Comparison of ENCODE assay signal across 8 cellular contexts in the genomic region with DNA sequence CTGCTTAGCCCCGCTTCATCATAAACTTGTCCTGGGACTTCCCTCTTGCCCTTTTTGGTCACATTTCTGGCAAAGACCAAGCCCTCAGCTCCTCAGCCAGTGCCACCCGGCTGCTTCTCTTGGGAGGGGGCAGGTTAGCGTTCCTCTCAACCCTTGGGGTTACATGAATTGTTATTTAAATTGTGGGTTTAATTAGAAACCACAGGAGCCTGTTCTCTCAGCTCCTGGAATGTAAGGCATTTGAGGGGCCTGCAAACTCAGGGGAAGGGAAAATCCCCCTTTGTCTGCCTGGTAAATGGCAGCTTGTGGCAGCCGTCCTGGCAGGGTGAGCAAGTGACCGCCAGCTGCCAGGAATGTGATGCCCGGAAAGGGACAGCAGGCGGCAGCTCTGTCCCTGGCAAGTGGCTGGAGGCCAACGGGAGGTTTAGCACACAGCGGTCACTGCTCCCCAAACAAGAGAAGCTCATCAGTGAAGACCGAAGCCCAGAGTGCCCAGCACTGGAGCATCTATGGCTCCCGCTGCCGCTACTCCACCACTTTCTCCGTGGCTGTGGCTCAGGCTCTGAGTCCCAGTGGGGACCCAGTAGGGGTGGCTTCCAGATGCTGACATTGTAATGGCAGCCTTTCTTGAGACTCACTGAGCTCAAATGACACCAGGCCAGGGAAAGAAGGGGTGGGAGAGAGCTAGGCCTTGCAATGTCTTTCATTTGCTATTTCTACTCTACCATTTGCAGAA. TPM values are rescaled to one million over a fixed set of nuclear protein-coding genes. Genes with fewer than 3 reads are reported as not detected.
A peak's percentile ranks its signal among the peaks of the same experiment; 100 is the strongest.
DNase-seq lines count a peak whose midpoint lies in the region; FAIRE-seq and TF ChIP-seq lines count a peak whose summit lies in the region.

No MANE protein-coding gene starts in this region.

- peak; percentile 89 for FAIRE-seq in G401.6 (lab: Jason Lieb, UNC)
- peak; percentile 62 for FAIRE-seq in astrocyte (lab: Jason Lieb, UNC)

- intact Hi-C loops in activated T-helper 2 cell treated with anti-CD3 and anti-CD28 coated beads, Interferon-gamma antibody, Interleukin-2, Interleukin-4, amounts not matched to agents 10 μg/mL and 5 μg/mL and 100 μg/mL, durations not matched to agents 14 hours and 24 hours and 36 hours (cut with micrococcal nuclease) = no loop called here

- H3K4me1 ChIP-seq in astrocyte (ENCODE audit: insufficient read depth, low read length) (peaks cover 65% of the 10 kb centered on the region), hepatocyte (ENCODE audit: insufficient read depth) (peaks cover 48% of the 10 kb centered on the region)

- H3K9ac ChIP-seq in astrocyte (ENCODE audit: low read length) = peak overlapping the region; percentile 84

- no peaks in the 10 kb centered on the region for H3K9me2 ChIP-seq in hepatocyte (replicated peaks; ENCODE audit: insufficient read depth)

- peak overlapping the region; percentile 71 for H3K4me2 ChIP-seq in astrocyte (ENCODE audit: low read length)
- peak overlapping the region; percentile 62 for H3K4me2 ChIP-seq in hepatocyte

- H3K36me3 ChIP-seq in astrocyte (ENCODE audit: insufficient read depth, low read length) (peaks cover 5% of the 10 kb centered on the region), hepatocyte (replicated peaks; ENCODE audit: insufficient read depth, low read depth) (no peaks in the 10 kb centered on the region)

- H3K4me3 Mint-ChIP-seq in astrocyte (ENCODE audit: unreplicated experiment) = peak overlapping the region; percentile 43
- no peak overlapping the region for H3K4me3 Mint-ChIP-seq in activated T-helper 2 cell treated with anti-CD3 and anti-CD28 coated beads, Interferon-gamma antibody, Interleukin-2, Interleukin-4, amounts not matched to agents 10 μg/mL and 5 μg/mL and 100 μg/mL, durations not matched to agents 14 hours and 24 hours and 36 hours (ENCODE audit: low read depth)

- H3K4me1 Mint-ChIP-seq in astrocyte (ENCODE audit: low read depth, unreplicated experiment) = peaks cover 80% of the 10 kb centered on the region
- H3K4me1 Mint-ChIP-seq in activated T-helper 2 cell treated with anti-CD3 and anti-CD28 coated beads, Interferon-gamma antibody, Interleukin-2, Interleukin-4, amounts not matched to agents 10 μg/mL and 5 μg/mL and 100 μg/mL, durations not matched to agents 14 hours and 24 hours and 36 hours (ENCODE audit: low read depth) = no peaks in the 10 kb centered on the region

- H3K27me3 ChIP-seq in astrocyte (ENCODE audit: insufficient read depth, low read length) = no peaks in the 10 kb centered on the region
- no peaks in the 10 kb centered on the region for H3K27me3 ChIP-seq in hepatocyte

- H4K20me1 ChIP-seq in astrocyte (ENCODE audit: insufficient read depth, low read length) (no peaks in the 10 kb centered on the region), hepatocyte (ENCODE audit: insufficient read depth, poor library complexity, severe bottlenecking) (no peaks in the 10 kb centered on the region)

- no peak for TF ChIP-seq CTCF in astrocyte (IDR thresholded peaks at IDR 0.05; ENCODE audit: insufficient read depth, low read depth, low read length)
- TF ChIP-seq CTCF in hepatocyte (IDR thresholded peaks at IDR 0.05; ENCODE audit: poor library complexity) = no peak

- H3K79me2 ChIP-seq in astrocyte (ENCODE audit: insufficient read depth, low read length) = peaks cover 83% of the 10 kb centered on the region
- H3K79me2 ChIP-seq in hepatocyte = peaks cover 78% of the 10 kb centered on the region

- peaks cover 17% of the 10 kb centered on the region for H3K36me3 Mint-ChIP-seq in astrocyte (ENCODE audit: low read depth, unreplicated experiment)
- H3K36me3 Mint-ChIP-seq in activated T-helper 2 cell treated with anti-CD3 and anti-CD28 coated beads, Interferon-gamma antibody, Interleukin-2, Interleukin-4, amounts not matched to agents 10 μg/mL and 5 μg/mL and 100 μg/mL, durations not matched to agents 14 hours and 24 hours and 36 hours (ENCODE audit: low read depth) = no peaks in the 10 kb centered on the region

- peaks cover 3% of the 10 kb centered on the region for H3K9me3 Mint-ChIP-seq in astrocyte (ENCODE audit: unreplicated experiment)
- no peaks in the 10 kb centered on the region for H3K9me3 Mint-ChIP-seq in activated T-helper 2 cell treated with anti-CD3 and anti-CD28 coated beads, Interferon-gamma antibody, Interleukin-2, Interleukin-4, amounts not matched to agents 10 μg/mL and 5 μg/mL and 100 μg/mL, durations not matched to agents 14 hours and 24 hours and 36 hours

- DNase-seq in astrocyte (ENCODE audit: low read depth) (peak; percentile 91), hepatocyte (ENCODE audit: low spot score) (no peak), putamen (ENCODE audit: low spot score) (peak; percentile 92), germinal center (ENCODE audit: low spot score) (no peak), foreskin melanocyte (no peak)
- no peak for DNase-seq in stimulated activated CD4-positive, alpha-beta T cell treated with anti-CD3 and anti-CD28 coated beads, Interleukin-4, amount 100 ng/mL, for 1 hour
- no peak for DNase-seq in activated T-helper 2 cell treated with anti-CD3 and anti-CD28 coated beads, Interferon-gamma antibody, Interleukin-2, Interleukin-4, amounts not matched to agents 10 μg/mL and 5 μg/mL and 100 μg/mL, durations not matched to agents 14 hours and 24 hours and 36 hours (ENCODE audit: low spot score)

- H3K4me3 ChIP-seq in astrocyte (ENCODE audit: insufficient read depth, low read depth, low read length) = no peak overlapping the region
- H3K4me3 ChIP-seq in hepatocyte = no peak overlapping the region

- no peaks in the 10 kb centered on the region for H3K9me3 ChIP-seq in astrocyte (ENCODE audit: insufficient read depth, low read depth, low read length)
- no peaks in the 10 kb centered on the region for H3K9me3 ChIP-seq in hepatocyte (ENCODE audit: low read depth)

- no peaks in the 10 kb centered on the region for H3K27me3 Mint-ChIP-seq in astrocyte (ENCODE audit: low read depth, unreplicated experiment)
- H3K27me3 Mint-ChIP-seq in activated T-helper 2 cell treated with anti-CD3 and anti-CD28 coated beads, Interferon-gamma antibody, Interleukin-2, Interleukin-4, amounts not matched to agents 10 μg/mL and 5 μg/mL and 100 μg/mL, durations not matched to agents 14 hours and 24 hours and 36 hours (ENCODE audit: low read depth) = no peaks in the 10 kb centered on the region

- H3K27ac ChIP-seq in astrocyte (ENCODE audit: low read depth, low read length) (peak overlapping the region; percentile 95), hepatocyte (peak overlapping the region; percentile 87)

- 63% methylated on average over 13 of the region's 13 CpGs for WGBS in hepatocyte (ENCODE audit: low lambda C conversion rate, missing lambda C conversion rate)

- peak overlapping the region; percentile 99 for H3K27ac Mint-ChIP-seq in astrocyte (ENCODE audit: unreplicated experiment)
- no peak overlapping the region for H3K27ac Mint-ChIP-seq in activated T-helper 2 cell treated with anti-CD3 and anti-CD28 coated beads, Interferon-gamma antibody, Interleukin-2, Interleukin-4, amounts not matched to agents 10 μg/mL and 5 μg/mL and 100 μg/mL, durations not matched to agents 14 hours and 24 hours and 36 hours

- no peak overlapping the region for H2AFZ ChIP-seq in astrocyte (ENCODE audit: low read depth, low read length)
- no peak overlapping the region for H2AFZ ChIP-seq in hepatocyte

RNA-seq across cellular contexts. Expression of a gene that starts 51.7 kb away (rescaled TPM):
- 53.4 and 54.5 TPM in 2 replicates for total RNA-seq in astrocyte
- total RNA-seq in hepatocyte = 15.5 and 20.8 TPM in 2 replicates
- polyA plus RNA-seq in hepatocyte = 36.1 and 48.3 TPM in 2 replicates
- 1.7 and 1.9 TPM in 2 replicates for total RNA-seq in activated T-helper 2 cell treated with anti-CD3 and anti-CD28 coated beads, Interferon-gamma antibody, Interleukin-2, Interleukin-4, amounts not matched to agents 10 μg/mL and 5 μg/mL and 100 μg/mL, durations not matched to agents 14 hours and 24 hours and 36 hours

Comparison
In these comparisons a context has a peak if more than half of its experiments do, and no peak if none do; other contexts are left out.
1. DNase-seq: peak in astrocyte (single experiment) and putamen (single experiment); none in hepatocyte (single experiment), germinal center (single experiment), stimulated activated CD4-positive, alpha-beta T cell treated with anti-CD3 and anti-CD28 coated beads, Interleukin-4, amount 100 ng/mL, for 1 hour (single experiment), foreskin melanocyte (single experiment) and activated T-helper 2 cell treated with anti-CD3 and anti-CD28 coated beads, Interferon-gamma antibody, Interleukin-2, Interleukin-4, amounts not matched to agents 10 μg/mL and 5 μg/mL and 100 μg/mL, durations not matched to agents 14 hours and 24 hours and 36 hours (single experiment).